1 cellular context compared by ENCODE assay signal in the genomic region with DNA sequence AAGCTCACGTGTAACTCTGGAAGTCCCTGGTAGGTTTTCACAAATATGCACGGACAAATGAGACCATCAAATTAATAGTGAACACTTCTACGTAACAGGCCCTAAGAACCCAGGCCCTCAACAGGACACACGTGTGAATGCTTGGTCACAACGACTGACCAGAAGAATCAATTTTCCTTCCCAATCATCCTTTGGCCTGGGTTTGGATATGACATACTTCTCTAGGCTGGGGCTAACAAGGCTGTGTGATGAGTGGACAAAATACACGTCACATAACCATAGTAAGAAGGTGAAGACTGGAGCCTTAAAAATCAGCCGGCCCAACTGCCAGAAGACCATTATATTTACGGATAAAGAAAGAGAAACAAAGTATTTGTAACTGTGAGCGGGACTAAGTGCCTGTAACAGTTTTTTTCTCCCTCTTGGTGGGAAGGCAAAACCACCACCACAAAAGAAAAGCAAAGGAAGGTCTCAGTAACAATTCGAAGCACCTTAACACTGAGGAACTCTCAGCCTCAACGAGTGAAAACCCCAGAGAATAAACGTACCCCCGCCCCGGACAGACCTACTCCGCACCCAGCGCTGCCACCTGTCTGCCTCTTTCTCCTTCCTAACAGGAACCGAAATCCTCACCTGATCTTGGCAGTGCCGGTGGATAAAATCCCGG.
TF ChIP-seq lines count a peak whose summit lies in the region.

No MANE protein-coding gene starts in this region.

TF ChIP-seq in K562, 482 proteins besides CTCF, POLR2A, EP300 and RAD21 (continued from another document):
- TF ChIP-seq, protein P1, sequence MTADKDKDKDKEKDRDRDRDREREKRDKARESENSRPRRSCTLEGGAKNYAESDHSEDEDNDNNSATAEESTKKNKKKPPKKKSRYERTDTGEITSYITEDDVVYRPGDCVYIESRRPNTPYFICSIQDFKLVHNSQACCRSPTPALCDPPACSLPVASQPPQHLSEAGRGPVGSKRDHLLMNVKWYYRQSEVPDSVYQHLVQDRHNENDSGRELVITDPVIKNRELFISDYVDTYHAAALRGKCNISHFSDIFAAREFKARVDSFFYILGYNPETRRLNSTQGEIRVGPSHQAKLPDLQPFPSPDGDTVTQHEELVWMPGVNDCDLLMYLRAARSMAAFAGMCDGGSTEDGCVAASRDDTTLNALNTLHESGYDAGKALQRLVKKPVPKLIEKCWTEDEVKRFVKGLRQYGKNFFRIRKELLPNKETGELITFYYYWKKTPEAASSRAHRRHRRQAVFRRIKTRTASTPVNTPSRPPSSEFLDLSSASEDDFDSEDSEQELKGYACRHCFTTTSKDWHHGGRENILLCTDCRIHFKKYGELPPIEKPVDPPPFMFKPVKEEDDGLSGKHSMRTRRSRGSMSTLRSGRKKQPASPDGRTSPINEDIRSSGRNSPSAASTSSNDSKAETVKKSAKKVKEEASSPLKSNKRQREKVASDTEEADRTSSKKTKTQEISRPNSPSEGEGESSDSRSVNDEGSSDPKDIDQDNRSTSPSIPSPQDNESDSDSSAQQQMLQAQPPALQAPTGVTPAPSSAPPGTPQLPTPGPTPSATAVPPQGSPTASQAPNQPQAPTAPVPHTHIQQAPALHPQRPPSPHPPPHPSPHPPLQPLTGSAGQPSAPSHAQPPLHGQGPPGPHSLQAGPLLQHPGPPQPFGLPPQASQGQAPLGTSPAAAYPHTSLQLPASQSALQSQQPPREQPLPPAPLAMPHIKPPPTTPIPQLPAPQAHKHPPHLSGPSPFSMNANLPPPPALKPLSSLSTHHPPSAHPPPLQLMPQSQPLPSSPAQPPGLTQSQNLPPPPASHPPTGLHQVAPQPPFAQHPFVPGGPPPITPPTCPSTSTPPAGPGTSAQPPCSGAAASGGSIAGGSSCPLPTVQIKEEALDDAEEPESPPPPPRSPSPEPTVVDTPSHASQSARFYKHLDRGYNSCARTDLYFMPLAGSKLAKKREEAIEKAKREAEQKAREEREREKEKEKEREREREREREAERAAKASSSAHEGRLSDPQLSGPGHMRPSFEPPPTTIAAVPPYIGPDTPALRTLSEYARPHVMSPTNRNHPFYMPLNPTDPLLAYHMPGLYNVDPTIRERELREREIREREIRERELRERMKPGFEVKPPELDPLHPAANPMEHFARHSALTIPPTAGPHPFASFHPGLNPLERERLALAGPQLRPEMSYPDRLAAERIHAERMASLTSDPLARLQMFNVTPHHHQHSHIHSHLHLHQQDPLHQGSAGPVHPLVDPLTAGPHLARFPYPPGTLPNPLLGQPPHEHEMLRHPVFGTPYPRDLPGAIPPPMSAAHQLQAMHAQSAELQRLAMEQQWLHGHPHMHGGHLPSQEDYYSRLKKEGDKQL (CRISPR knock-in tag; IDR thresholded peaks at IDR 0.05; ENCODE audit: borderline replicate concordance): no peak
- TF ChIP-seq, protein P2, sequence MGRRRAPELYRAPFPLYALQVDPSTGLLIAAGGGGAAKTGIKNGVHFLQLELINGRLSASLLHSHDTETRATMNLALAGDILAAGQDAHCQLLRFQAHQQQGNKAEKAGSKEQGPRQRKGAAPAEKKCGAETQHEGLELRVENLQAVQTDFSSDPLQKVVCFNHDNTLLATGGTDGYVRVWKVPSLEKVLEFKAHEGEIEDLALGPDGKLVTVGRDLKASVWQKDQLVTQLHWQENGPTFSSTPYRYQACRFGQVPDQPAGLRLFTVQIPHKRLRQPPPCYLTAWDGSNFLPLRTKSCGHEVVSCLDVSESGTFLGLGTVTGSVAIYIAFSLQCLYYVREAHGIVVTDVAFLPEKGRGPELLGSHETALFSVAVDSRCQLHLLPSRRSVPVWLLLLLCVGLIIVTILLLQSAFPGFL (CRISPR knock-in tag; IDR thresholded peaks at IDR 0.05): 0 out of 2 replicates have a peak, but pooled peaks have one; percentile 3
- 0 out of 2 replicates have a peak, but pooled peaks have one; percentile 2 for TF ChIP-seq FOXJ2 (tag; IDR thresholded peaks at IDR 0.05)
- TF ChIP-seq, protein P3, sequence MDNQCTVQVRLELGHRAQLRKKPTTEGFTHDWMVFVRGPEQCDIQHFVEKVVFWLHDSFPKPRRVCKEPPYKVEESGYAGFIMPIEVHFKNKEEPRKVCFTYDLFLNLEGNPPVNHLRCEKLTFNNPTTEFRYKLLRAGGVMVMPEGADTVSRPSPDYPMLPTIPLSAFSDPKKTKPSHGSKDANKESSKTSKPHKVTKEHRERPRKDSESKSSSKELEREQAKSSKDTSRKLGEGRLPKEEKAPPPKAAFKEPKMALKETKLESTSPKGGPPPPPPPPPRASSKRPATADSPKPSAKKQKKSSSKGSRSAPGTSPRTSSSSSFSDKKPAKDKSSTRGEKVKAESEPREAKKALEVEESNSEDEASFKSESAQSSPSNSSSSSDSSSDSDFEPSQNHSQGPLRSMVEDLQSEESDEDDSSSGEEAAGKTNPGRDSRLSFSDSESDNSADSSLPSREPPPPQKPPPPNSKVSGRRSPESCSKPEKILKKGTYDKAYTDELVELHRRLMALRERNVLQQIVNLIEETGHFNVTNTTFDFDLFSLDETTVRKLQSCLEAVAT (IDR thresholded peaks at IDR 0.05): 0 out of 4 replicates have a peak, but pooled peaks have one; percentile 15 to 73
TF ChIP-seq in K562: peak in this region for 23.
